1 cellular context compared by ENCODE assay signal in genomic region chr3:175001091-175001490, GRCh38.
TF ChIP-seq lines count a peak whose summit lies in the region.

No MANE protein-coding gene starts in this region.

TF ChIP-seq in IMR-90, 13 proteins besides CTCF, POLR2A, EP300 and RAD21:
- TF ChIP-seq CEBPB (IDR thresholded peaks at IDR 0.05; ENCODE audit: low read depth, low read length) = peak; percentile 47; the same call in 1 of the 2 replicates
- TF ChIP-seq NFE2L2 (IDR thresholded peaks at IDR 0.05; ENCODE audit: low read depth, low read length) = no peak
- no peak for TF ChIP-seq MXI1 (IDR thresholded peaks at IDR 0.05; ENCODE audit: borderline replicate concordance, low read depth, low read length)
- TF ChIP-seq USF2 (IDR thresholded peaks at IDR 0.05; ENCODE audit: low read depth, low read length) = peak; percentile 32; the same call in 1 of the 2 replicates
